1 cellular context compared by ENCODE assay signal in the genomic region with DNA sequence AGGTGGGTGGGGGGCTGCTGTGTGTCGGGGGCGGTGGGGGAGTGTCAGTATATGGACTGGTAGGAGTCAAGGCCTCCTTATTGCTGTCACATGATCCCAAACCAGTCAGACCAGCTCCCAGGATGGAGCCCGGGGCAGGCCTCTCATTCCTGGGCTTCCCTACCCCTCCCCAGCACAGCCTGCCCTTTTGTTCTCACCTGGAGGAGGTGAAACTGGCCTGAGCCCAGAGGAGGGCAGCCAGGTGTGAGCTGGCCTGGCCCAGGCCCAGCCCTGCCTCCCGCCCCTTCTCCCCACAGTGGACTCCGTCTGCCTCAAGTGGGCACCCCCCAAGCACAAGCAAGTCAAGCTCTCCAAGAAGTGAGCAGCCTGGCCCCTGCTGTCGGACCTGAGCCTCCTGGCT.
TF ChIP-seq lines count a peak whose summit lies in the region.

No MANE protein-coding gene starts in this region.

TF ChIP-seq in WTC11, 78 proteins besides CTCF, POLR2A, EP300 and RAD21:
- TF ChIP-seq, protein P1, sequence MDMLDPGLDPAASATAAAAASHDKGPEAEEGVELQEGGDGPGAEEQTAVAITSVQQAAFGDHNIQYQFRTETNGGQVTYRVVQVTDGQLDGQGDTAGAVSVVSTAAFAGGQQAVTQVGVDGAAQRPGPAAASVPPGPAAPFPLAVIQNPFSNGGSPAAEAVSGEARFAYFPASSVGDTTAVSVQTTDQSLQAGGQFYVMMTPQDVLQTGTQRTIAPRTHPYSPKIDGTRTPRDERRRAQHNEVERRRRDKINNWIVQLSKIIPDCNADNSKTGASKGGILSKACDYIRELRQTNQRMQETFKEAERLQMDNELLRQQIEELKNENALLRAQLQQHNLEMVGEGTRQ (CRISPR knock-in tag; IDR thresholded peaks at IDR 0.05), result peak; percentile 84
- TF ChIP-seq, protein P2, sequence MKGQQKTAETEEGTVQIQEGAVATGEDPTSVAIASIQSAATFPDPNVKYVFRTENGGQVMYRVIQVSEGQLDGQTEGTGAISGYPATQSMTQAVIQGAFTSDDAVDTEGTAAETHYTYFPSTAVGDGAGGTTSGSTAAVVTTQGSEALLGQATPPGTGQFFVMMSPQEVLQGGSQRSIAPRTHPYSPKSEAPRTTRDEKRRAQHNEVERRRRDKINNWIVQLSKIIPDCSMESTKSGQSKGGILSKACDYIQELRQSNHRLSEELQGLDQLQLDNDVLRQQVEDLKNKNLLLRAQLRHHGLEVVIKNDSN (CRISPR knock-in tag; IDR thresholded peaks at IDR 0.05), result peak; percentile 77
- TF ChIP-seq, protein P3, sequence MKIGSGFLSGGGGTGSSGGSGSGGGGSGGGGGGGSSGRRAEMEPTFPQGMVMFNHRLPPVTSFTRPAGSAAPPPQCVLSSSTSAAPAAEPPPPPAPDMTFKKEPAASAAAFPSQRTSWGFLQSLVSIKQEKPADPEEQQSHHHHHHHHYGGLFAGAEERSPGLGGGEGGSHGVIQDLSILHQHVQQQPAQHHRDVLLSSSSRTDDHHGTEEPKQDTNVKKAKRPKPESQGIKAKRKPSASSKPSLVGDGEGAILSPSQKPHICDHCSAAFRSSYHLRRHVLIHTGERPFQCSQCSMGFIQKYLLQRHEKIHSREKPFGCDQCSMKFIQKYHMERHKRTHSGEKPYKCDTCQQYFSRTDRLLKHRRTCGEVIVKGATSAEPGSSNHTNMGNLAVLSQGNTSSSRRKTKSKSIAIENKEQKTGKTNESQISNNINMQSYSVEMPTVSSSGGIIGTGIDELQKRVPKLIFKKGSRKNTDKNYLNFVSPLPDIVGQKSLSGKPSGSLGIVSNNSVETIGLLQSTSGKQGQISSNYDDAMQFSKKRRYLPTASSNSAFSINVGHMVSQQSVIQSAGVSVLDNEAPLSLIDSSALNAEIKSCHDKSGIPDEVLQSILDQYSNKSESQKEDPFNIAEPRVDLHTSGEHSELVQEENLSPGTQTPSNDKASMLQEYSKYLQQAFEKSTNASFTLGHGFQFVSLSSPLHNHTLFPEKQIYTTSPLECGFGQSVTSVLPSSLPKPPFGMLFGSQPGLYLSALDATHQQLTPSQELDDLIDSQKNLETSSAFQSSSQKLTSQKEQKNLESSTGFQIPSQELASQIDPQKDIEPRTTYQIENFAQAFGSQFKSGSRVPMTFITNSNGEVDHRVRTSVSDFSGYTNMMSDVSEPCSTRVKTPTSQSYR (CRISPR knock-in tag; IDR thresholded peaks at IDR 0.05), result 0 out of 2 replicates have a peak, but pooled peaks have one; percentile 51
- 0 out of 2 replicates have a peak, but pooled peaks have one; percentile 16 for TF ChIP-seq SP1 (CRISPR knock-in tag; conservative IDR thresholded peaks at IDR 0.05)
- TF ChIP-seq, protein P4, sequence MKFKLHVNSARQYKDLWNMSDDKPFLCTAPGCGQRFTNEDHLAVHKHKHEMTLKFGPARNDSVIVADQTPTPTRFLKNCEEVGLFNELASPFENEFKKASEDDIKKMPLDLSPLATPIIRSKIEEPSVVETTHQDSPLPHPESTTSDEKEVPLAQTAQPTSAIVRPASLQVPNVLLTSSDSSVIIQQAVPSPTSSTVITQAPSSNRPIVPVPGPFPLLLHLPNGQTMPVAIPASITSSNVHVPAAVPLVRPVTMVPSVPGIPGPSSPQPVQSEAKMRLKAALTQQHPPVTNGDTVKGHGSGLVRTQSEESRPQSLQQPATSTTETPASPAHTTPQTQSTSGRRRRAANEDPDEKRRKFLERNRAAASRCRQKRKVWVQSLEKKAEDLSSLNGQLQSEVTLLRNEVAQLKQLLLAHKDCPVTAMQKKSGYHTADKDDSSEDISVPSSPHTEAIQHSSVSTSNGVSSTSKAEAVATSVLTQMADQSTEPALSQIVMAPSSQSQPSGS (CRISPR knock-in tag; IDR thresholded peaks at IDR 0.05; ENCODE audit: borderline replicate concordance, low read depth), result no peak
- TF ChIP-seq, protein P5, sequence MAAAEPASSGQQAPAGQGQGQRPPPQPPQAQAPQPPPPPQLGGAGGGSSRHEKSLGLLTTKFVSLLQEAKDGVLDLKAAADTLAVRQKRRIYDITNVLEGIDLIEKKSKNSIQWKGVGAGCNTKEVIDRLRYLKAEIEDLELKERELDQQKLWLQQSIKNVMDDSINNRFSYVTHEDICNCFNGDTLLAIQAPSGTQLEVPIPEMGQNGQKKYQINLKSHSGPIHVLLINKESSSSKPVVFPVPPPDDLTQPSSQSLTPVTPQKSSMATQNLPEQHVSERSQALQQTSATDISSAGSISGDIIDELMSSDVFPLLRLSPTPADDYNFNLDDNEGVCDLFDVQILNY (CRISPR knock-in tag; IDR thresholded peaks at IDR 0.05), result no peak
